Comparison of ENCODE assay signal across 8 cellular contexts in genomic region chr15:67186226-67186649, GRCh38.
DNase-seq lines count a peak whose midpoint lies in the region; ATAC-seq lines count a peak whose summit lies in the region.
"Had no signal": no experiment of that assay in that cellular context is flagged by ENCODE, and none has a peak within 500 bp of the region (broad histone marks: within the 10 kb centered on the region; RNA-seq: fewer than 3 reads in every experiment).

No MANE protein-coding gene starts in this region.

- peak overlapping the region; percentile 33 to 84 (median 60) for H3K27ac Mint-ChIP-seq in IgD-negative memory B cell
- H3K27ac Mint-ChIP-seq in activated CD4-positive, alpha-beta memory T cell treated with anti-CD3 and anti-CD28 coated beads for 36 hours = peak overlapping the region; percentile 72
- peak overlapping the region; percentile 92 for H3K27ac Mint-ChIP-seq in stimulated activated naive B cell treated with anti-CD40 and anti-IgM and Interleukin-4, amounts not matched to agents 10 μg/mL and 1 μg/mL and 100 μg/mL, for 72 hours

- H3K4me3 Mint-ChIP-seq in IgD-negative memory B cell = no peak overlapping the region
- H3K4me3 Mint-ChIP-seq in activated CD4-positive, alpha-beta memory T cell treated with anti-CD3 and anti-CD28 coated beads for 36 hours = no peak overlapping the region
- H3K4me3 Mint-ChIP-seq in stimulated activated naive B cell treated with anti-CD40 and anti-IgM and Interleukin-4, amounts not matched to agents 10 μg/mL and 1 μg/mL and 100 μg/mL, for 72 hours = no peak overlapping the region

- intact Hi-C loops in activated CD4-positive, alpha-beta memory T cell treated with anti-CD3 and anti-CD28 coated beads for 36 hours (cut with micrococcal nuclease) = no loop called here

- H3K4me1 Mint-ChIP-seq in IgD-negative memory B cell = no peaks in the 10 kb centered on the region
- peaks cover 6% of the 10 kb centered on the region for H3K4me1 Mint-ChIP-seq in activated CD4-positive, alpha-beta memory T cell treated with anti-CD3 and anti-CD28 coated beads for 36 hours (ENCODE audit: low read depth)
- H3K4me1 Mint-ChIP-seq in stimulated activated naive B cell treated with anti-CD40 and anti-IgM and Interleukin-4, amounts not matched to agents 10 μg/mL and 1 μg/mL and 100 μg/mL, for 72 hours = peaks cover 13 to 25% of the 10 kb centered on the region in 2 donors

- CTCF ChIA-PET in activated CD4-positive, alpha-beta memory T cell treated with anti-CD3 and anti-CD28 coated beads for 36 hours (lab: Charles Lee) = interaction anchor here (3.0 kb wide), 1 partner anchor 240 kb away, joined by 9 read pairs; no protein-coding TSS in a partner anchor

- H3K27me3 Mint-ChIP-seq in IgD-negative memory B cell = no peaks in the 10 kb centered on the region
- H3K27me3 Mint-ChIP-seq in activated CD4-positive, alpha-beta memory T cell treated with anti-CD3 and anti-CD28 coated beads for 36 hours = no peaks in the 10 kb centered on the region
- no peaks in the 10 kb centered on the region for H3K27me3 Mint-ChIP-seq in stimulated activated naive B cell treated with anti-CD40 and anti-IgM and Interleukin-4, amounts not matched to agents 10 μg/mL and 1 μg/mL and 100 μg/mL, for 72 hours

- peak; percentile 9 for DNase-seq in activated CD4-positive, alpha-beta memory T cell treated with anti-CD3 and anti-CD28 coated beads for 36 hours
- peak; percentile 48 for DNase-seq in left lobe of liver (ENCODE audit: low spot score)
- DNase-seq in stimulated activated naive B cell treated with anti-CD40 and anti-IgM and Interleukin-4, amounts not matched to agents 10 μg/mL and 1 μg/mL and 100 μg/mL, for 72 hours = no peak
- DNase-seq: NCI-H187 had no signal

- ATAC-seq in left lobe of liver (peak; percentile 45), HG02981 (IDR thresholded peaks at IDR 0.05; ENCODE audit: unreplicated experiment) (no peak), HG03439 (IDR thresholded peaks at IDR 0.05; ENCODE audit: unreplicated experiment) (no peak), GM18909 (IDR thresholded peaks at IDR 0.05; ENCODE audit: poor library complexity, unreplicated experiment) (no peak)
- ATAC-seq in stimulated activated naive B cell treated with anti-CD40 and anti-IgM and Interleukin-4, amounts not matched to agents 10 μg/mL and 1 μg/mL and 100 μg/mL, for 72 hours (replicated peaks) = peak; percentile 35 to 42

- POLR2A ChIA-PET in activated CD4-positive, alpha-beta memory T cell treated with anti-CD3 and anti-CD28 coated beads for 36 hours (lab: Charles Lee) = no interaction called here

- no peaks in the 10 kb centered on the region for H3K9me3 Mint-ChIP-seq in IgD-negative memory B cell
- H3K9me3 Mint-ChIP-seq in activated CD4-positive, alpha-beta memory T cell treated with anti-CD3 and anti-CD28 coated beads for 36 hours = no peaks in the 10 kb centered on the region
- H3K9me3 Mint-ChIP-seq in stimulated activated naive B cell treated with anti-CD40 and anti-IgM and Interleukin-4, amounts not matched to agents 10 μg/mL and 1 μg/mL and 100 μg/mL, for 72 hours = no peaks in the 10 kb centered on the region

- peaks cover 7% of the 10 kb centered on the region for H3K36me3 Mint-ChIP-seq in IgD-negative memory B cell
- H3K36me3 Mint-ChIP-seq in activated CD4-positive, alpha-beta memory T cell treated with anti-CD3 and anti-CD28 coated beads for 36 hours = peaks cover 40% of the 10 kb centered on the region
- peaks cover 42 to 74% of the 10 kb centered on the region in 2 donors for H3K36me3 Mint-ChIP-seq in stimulated activated naive B cell treated with anti-CD40 and anti-IgM and Interleukin-4, amounts not matched to agents 10 μg/mL and 1 μg/mL and 100 μg/mL, for 72 hours

Comparison
In these comparisons a context has a peak if more than half of its experiments do, and no peak if none do; other contexts are left out.
1. ATAC-seq: peak in left lobe of liver (single experiment) and stimulated activated naive B cell treated with anti-CD40 and anti-IgM and Interleukin-4, amounts not matched to agents 10 μg/mL and 1 μg/mL and 100 μg/mL, for 72 hours (2 of 2); none in HG02981 (single experiment), HG03439 (single experiment) and GM18909 (single experiment).
2. Peak in every context shown above with its lines, with median percentiles within 50 percentile points of each other: H3K27ac Mint-ChIP-seq.